18 cellular contexts compared by ENCODE assay signal in the genomic region with DNA sequence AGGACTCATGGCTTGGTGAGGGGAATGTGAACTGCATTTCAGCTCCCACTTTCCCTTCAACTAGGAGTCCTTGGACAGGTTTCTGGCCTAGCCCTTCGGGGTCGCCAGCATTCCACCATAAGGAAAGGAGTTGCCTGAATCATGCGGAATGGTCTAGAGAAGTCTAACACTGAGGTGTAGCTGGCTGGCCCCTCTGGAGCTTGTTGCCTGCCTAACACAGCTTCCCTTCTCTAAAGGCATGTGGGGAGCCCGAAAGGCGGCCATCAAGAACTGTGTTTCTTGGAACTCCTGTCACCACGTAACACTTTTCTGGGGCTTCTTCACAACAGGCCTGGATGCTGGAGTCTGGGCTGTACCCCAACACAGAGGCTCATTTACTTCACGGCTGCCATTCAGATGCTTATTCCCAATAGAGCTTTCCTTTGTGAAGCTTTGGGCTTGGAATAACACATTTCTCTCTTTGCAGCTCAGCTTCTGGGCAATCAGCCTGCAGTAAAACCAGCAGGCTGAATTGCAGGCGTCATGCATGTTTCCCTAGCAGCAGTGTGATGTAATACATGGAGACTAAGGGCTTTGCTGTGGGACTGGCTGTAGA. TPM values are rescaled to one million over a fixed set of nuclear protein-coding genes. Genes with fewer than 3 reads are reported as not detected.
"Had no signal": no experiment of that assay in that cellular context is flagged by ENCODE, and none has a peak within 500 bp of the region (broad histone marks: within the 10 kb centered on the region; RNA-seq: fewer than 3 reads in every experiment).

No MANE protein-coding gene starts in this region.

- DNase-seq: activated CD4-positive, alpha-beta T cell treated with anti-CD3 and anti-CD28 coated beads, Interleukin-2, amount 50 U/mL, for 4 hours; activated CD4-positive, CD25-positive, alpha-beta regulatory T cell treated with anti-CD3 and anti-CD28 coated beads, Interleukin-2, amount 50 U/mL, for 72 hours; activated naive CD4-positive, alpha-beta T cell treated with anti-CD3 and anti-CD28 coated beads, Interleukin-2, amount 10 ng/mL, durations not matched to agents 7 days and 5 days; effector CD4-positive, alpha-beta T cell; foreskin melanocyte; heart left ventricle; mammary epithelial cell; naive thymus-derived CD8-positive, alpha-beta T cell; right lobe of liver; stimulated activated naive CD8-positive, alpha-beta T cell treated with anti-CD3 and anti-CD28 coated beads, Interleukin-15, amount 100 ng/mL, for 72 hours; T-helper 1 cell had no signal

- H3K4me1 ChIP-seq: prostate gland, right lobe of liver had no signal

- H3K4me3 ChIP-seq: coronary artery, heart left ventricle, prostate gland, right lobe of liver had no signal

- H3K36me3 ChIP-seq: heart left ventricle, neutrophil, prostate gland, right lobe of liver had no signal

- H3K9me3 ChIP-seq: heart left ventricle, neutrophil, prostate gland, right lobe of liver had no signal

- H3K27ac ChIP-seq: coronary artery, heart left ventricle, neutrophil, prostate gland, right lobe of liver had no signal

RNA-seq across cellular contexts. Expression of gene GABRQ, which starts 5.3 kb away (rescaled TPM):
- total RNA-seq: cardiac septum; mammary epithelial cell; naive thymus-derived CD8-positive, alpha-beta T cell; right lobe of liver had no signal

RNA-seq across cellular contexts. Expression of gene MAGEA3, which starts 55.6 kb away (rescaled TPM):
- total RNA-seq: activated T-helper 17 cell treated with anti-CD3 and anti-CD28 coated beads, Interleukin-2, amount 50 U/mL, for 72 hours; cardiac septum; heart left ventricle; mammary epithelial cell; mucosa of gallbladder; naive thymus-derived CD8-positive, alpha-beta T cell; right lobe of liver; ureter had no signal
